ENCODE assay signal across 27 cellular contexts in genomic region chr6:25297823-25298507, GRCh38. TPM values are rescaled to one million over a fixed set of nuclear protein-coding genes. Genes with fewer than 3 reads are reported as not detected.
A peak's percentile ranks its signal among the peaks of the same experiment; 100 is the strongest.
DNase-seq lines count a peak whose midpoint lies in the region; ATAC-seq and TF ChIP-seq lines count a peak whose summit lies in the region.
"Had no signal": no experiment of that assay in that cellular context is flagged by ENCODE, and none has a peak within 500 bp of the region (broad histone marks: within the 10 kb centered on the region; RNA-seq: fewer than 3 reads in every experiment).

No MANE protein-coding gene starts in this region.

- peaks cover 5% of the 10 kb centered on the region for H3K27me3 Mint-ChIP-seq in memory B cell
- H3K27me3 Mint-ChIP-seq: type B pancreatic cell had no signal

- peak overlapping the region; percentile 53 for H3K27ac Mint-ChIP-seq in memory B cell
- H3K27ac Mint-ChIP-seq: GM23338, type B pancreatic cell, WTC11 had no signal

- ATAC-seq in HG02870 (IDR thresholded peaks at IDR 0.05; ENCODE audit: unreplicated experiment) (peak; percentile 24), memory B cell (ENCODE audit: low read depth) (no peak), upper lobe of left lung (ENCODE audit: low FRiP score in 2 of 2) (no peak), psoas muscle (no peak)
- ATAC-seq: foreskin keratinocyte; GM23338; stimulated activated naive CD8-positive, alpha-beta T cell treated with anti-CD3 and anti-CD28 coated beads, Interleukin-15, Interleukin-2, amounts not matched to agents 100 U/mL and 50 U/mL, for 24 hours; WTC11 had no signal

- H3K4me3 Mint-ChIP-seq in memory B cell, result peak overlapping the region; percentile 34
- H3K4me3 Mint-ChIP-seq: GM23338, type B pancreatic cell, WTC11 had no signal

- no peaks in the 10 kb centered on the region for H3K9me3 Mint-ChIP-seq in memory B cell
- H3K9me3 Mint-ChIP-seq: GM23338, IgD-negative memory B cell, type B pancreatic cell, WTC11 had no signal

- TF ChIP-seq POLR2A in upper lobe of left lung (IDR thresholded peaks at IDR 0.05), result no peak

- peak in 1 of 4 donors; percentile 46 for TF ChIP-seq EP300 in upper lobe of left lung (IDR thresholded peaks at IDR 0.05)

- DNase-seq in adipocyte (ENCODE audit: low read depth), result peak; percentile 5
- no peak for DNase-seq in memory B cell (ENCODE audit: low spot score in 2 of 2)
- DNase-seq in upper lobe of left lung, result no peak
- DNase-seq in NCI-H69 (lab: John Stamatoyannopoulos, UW), result no peak
- no peak for DNase-seq in psoas muscle
- DNase-seq in NCI-H1694 treated with DMSO at 0.1 percent for 48 hours (lab: John Stamatoyannopoulos, UW), result no peak
- DNase-seq: activated CD4-positive, alpha-beta T cell treated with anti-CD3 and anti-CD28 coated beads, Interleukin-2, amount 50 U/mL, for 48 hours; activated naive CD4-positive, alpha-beta T cell treated with Interleukin-2 at 50 U/mL for 16 hours; adrenal gland; brain microvascular endothelial cell; Calu3; effector memory CD4-positive, alpha-beta T cell; foreskin keratinocyte; heart right ventricle; NCI-H1105; NCI-H2029; NCI-H526 treated with DMSO at 0.1 percent for 48 hours; SJCRH30; stimulated activated CD4-positive, alpha-beta T cell treated with anti-CD3 and anti-CD28 coated beads, Interleukin-15, amount 100 ng/mL, for 24 hours; stimulated activated naive CD8-positive, alpha-beta T cell treated with anti-CD3 and anti-CD28 coated beads, Interleukin-15, Interleukin-2, amounts not matched to agents 100 U/mL and 50 U/mL, for 24 hours had no signal

- H3K27me3 ChIP-seq in adipocyte (replicated peaks; ENCODE audit: control insufficient read depth, insufficient read depth, low read length), result no peaks in the 10 kb centered on the region
- no peaks in the 10 kb centered on the region for H3K27me3 ChIP-seq in upper lobe of left lung
- no peaks in the 10 kb centered on the region for H3K27me3 ChIP-seq in psoas muscle (ENCODE audit: insufficient read depth in 3 of 3, low read length in 2 of 3)
- H3K27me3 ChIP-seq: adrenal gland, brain microvascular endothelial cell, foreskin keratinocyte, heart right ventricle, SJCRH30 had no signal

- peak overlapping the region; percentile 35 to 56 (median 38) for H3K27ac ChIP-seq in upper lobe of left lung
- H3K27ac ChIP-seq in psoas muscle, result no peak overlapping the region
- H3K27ac ChIP-seq: brain microvascular endothelial cell, foreskin keratinocyte, SJCRH30 had no signal

- H3K9ac ChIP-seq in adipocyte (ENCODE audit: low read length), result peak overlapping the region; percentile 12

- peaks cover 16% of the 10 kb centered on the region for H3K4me1 Mint-ChIP-seq in memory B cell

- H3K4me1 ChIP-seq in adipocyte (ENCODE audit: control insufficient read depth, insufficient read depth, low read length) (peaks cover 55% of the 10 kb centered on the region), upper lobe of left lung (peaks cover 7 to 45% (median 20%) of the 10 kb centered on the region in 4 donors), psoas muscle (no peaks in the 10 kb centered on the region)
- H3K4me1 ChIP-seq: foreskin keratinocyte, SJCRH30 had no signal

- H3K4me3 ChIP-seq in adipocyte (ENCODE audit: low read length) (peak overlapping the region; percentile 31), upper lobe of left lung (no peak overlapping the region), psoas muscle (no peak overlapping the region)
- H3K4me3 ChIP-seq: adrenal gland, GM12878, GM23338, heart right ventricle, SJCRH30 had no signal

- TF ChIP-seq CTCF in upper lobe of left lung (IDR thresholded peaks at IDR 0.05) (no peak), psoas muscle (IDR thresholded peaks at IDR 0.05) (no peak)

- no peaks in the 10 kb centered on the region for H3K36me3 Mint-ChIP-seq in memory B cell
- H3K36me3 Mint-ChIP-seq: CD14-positive monocyte, type B pancreatic cell, WTC11 had no signal

- H3K9me3 ChIP-seq in adipocyte (ENCODE audit: control insufficient read depth, low read length) (no peaks in the 10 kb centered on the region), upper lobe of left lung (no peaks in the 10 kb centered on the region), psoas muscle (no peaks in the 10 kb centered on the region)
- H3K9me3 ChIP-seq: adrenal gland, heart right ventricle, SJCRH30 had no signal

- no peaks in the 10 kb centered on the region for H3K36me3 ChIP-seq in adipocyte (ENCODE audit: control insufficient read depth, insufficient read depth, low read length, severe bottlenecking)
- no peaks in the 10 kb centered on the region for H3K36me3 ChIP-seq in upper lobe of left lung
- no peaks in the 10 kb centered on the region for H3K36me3 ChIP-seq in psoas muscle (ENCODE audit: insufficient read depth in 1 of 2, low read depth in 1 of 2)
- H3K36me3 ChIP-seq: adrenal gland, brain microvascular endothelial cell, heart right ventricle, SJCRH30 had no signal

- 80 to 86% methylated on average over 2 of the region's 2 CpGs for WGBS in upper lobe of left lung, 2 donors
- WGBS in psoas muscle, 3 donors, result 92 to 99% (median 96%) methylated on average over 2 of the region's 2 CpGs

- intact Hi-C loops in psoas muscle (cut with DNase I), result no loop called here

RNA-seq across cellular contexts. Expression of gene CARMIL1, which starts 18.8 kb away (rescaled TPM):
- total RNA-seq in upper lobe of left lung, result 10 to 100 TPM; 19.8 to 78.6 (median 44.9) TPM
- total RNA-seq in psoas muscle, result 1 to 10 TPM in 1 of 4 donors, under 1 TPM in 3; 0.34 to 1.0 (median 0.81) TPM
- polyA plus RNA-seq in psoas muscle, result under 1 TPM; 0.11 to 0.83 (median 0.44) TPM

Comparison
In these comparisons a context has a peak if more than half of its experiments do, and no peak if none do; other contexts are left out.
1. RNA of gene CARMIL1, which starts 18.8 kb away (total RNA-seq): 19.8 to 78.6 TPM in upper lobe of left lung; 0.34 to 1.0 TPM in psoas muscle; every median in the first group is over 10 times any median in the second.